9 cellular contexts compared by ENCODE assay signal in the genomic region with DNA sequence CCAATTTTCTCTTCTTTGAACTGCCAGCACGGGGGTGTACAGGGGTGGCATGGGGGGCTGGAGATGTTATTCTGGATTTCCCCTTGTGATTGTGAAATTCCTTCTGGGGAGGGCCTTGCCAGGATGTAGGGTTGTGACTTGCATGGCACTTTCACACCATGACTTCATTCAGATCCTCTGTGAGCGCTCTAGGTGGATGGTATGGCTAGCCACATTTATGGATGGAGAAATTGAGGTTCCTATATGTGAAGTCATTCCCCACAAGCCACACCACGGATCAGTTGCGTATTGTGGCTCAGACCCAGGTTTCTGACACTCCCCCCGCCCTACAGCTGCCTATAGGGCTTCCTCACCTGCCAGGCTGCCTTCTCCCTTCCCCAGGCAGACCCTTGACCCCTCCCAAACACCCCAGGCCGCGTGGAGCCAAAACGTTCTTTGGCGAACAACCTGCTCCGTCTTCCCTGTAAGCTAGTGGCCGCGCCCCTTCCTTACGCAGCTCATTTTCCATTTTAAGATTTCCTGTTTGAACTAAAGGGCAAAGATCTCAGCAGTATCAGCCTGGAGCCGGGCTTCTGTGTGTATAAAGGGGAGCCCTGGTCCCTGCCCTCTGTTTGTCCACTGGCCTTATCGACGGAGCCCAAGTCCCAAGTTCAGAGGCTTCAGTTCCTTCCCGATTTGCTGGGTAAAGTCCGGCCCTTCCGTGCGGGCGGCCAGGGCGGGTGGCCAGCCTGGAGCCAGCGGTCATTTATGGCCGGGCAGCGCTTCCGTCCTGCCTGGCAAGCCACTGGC.
DNase-seq lines count a peak whose midpoint lies in the region; ATAC-seq and TF ChIP-seq lines count a peak whose summit lies in the region.
"Had no signal": no experiment of that assay in that cellular context is flagged by ENCODE, and none has a peak within 500 bp of the region (broad histone marks: within the 10 kb centered on the region; RNA-seq: fewer than 3 reads in every experiment).

No MANE protein-coding gene starts in this region.

- H3K27ac ChIP-seq in lung (ENCODE audit: low read depth in 1 of 2, low read length in 1 of 2) = peak overlapping the region in 1 of 2 donors; percentile 90

- no peak overlapping the region for H3K4me3 ChIP-seq in lung

- 27 to 31% methylated on average over 26 of the region's 26 CpGs for WGBS in lung, 2 donors

- CTCF ChIA-PET in activated naive CD4-positive, alpha-beta T cell treated with anti-CD3 and anti-CD28 coated beads for 36 hours (lab: Charles Lee) = no interaction called here
- CTCF ChIA-PET in activated naive CD4-positive, alpha-beta T cell treated with anti-CD3 and anti-CD28 coated beads, Interleukin-2, amount 10 ng/mL, durations not matched to agents 7 days and 5 days (lab: Charles Lee) = no interaction called here

- no peaks in the 10 kb centered on the region for H3K9me3 Mint-ChIP-seq in activated naive CD4-positive, alpha-beta T cell treated with anti-CD3 and anti-CD28 coated beads for 36 hours
- H3K9me3 Mint-ChIP-seq in activated naive CD4-positive, alpha-beta T cell treated with anti-CD3 and anti-CD28 coated beads, Interleukin-2, amount 10 ng/mL, durations not matched to agents 7 days and 5 days = no peaks in the 10 kb centered on the region
- no peaks in the 10 kb centered on the region for H3K9me3 Mint-ChIP-seq in dendritic cell treated with granulocyte-macrophage colony-stimulating factor and Interleukin-4, amounts not matched to agents 40 ng/mL and 50 ng/mL, for 4 days
- H3K9me3 Mint-ChIP-seq: brain had no signal

- H3K4me1 Mint-ChIP-seq in activated naive CD4-positive, alpha-beta T cell treated with anti-CD3 and anti-CD28 coated beads for 36 hours (ENCODE audit: low read depth) = no peaks in the 10 kb centered on the region
- H3K4me1 Mint-ChIP-seq in activated naive CD4-positive, alpha-beta T cell treated with anti-CD3 and anti-CD28 coated beads, Interleukin-2, amount 10 ng/mL, durations not matched to agents 7 days and 5 days = no peaks in the 10 kb centered on the region
- H3K4me1 Mint-ChIP-seq in dendritic cell treated with granulocyte-macrophage colony-stimulating factor and Interleukin-4, amounts not matched to agents 40 ng/mL and 50 ng/mL, for 4 days (ENCODE audit: low read depth) = peaks cover 20% of the 10 kb centered on the region
- H3K4me1 Mint-ChIP-seq: brain had no signal

- H3K27me3 Mint-ChIP-seq in activated naive CD4-positive, alpha-beta T cell treated with anti-CD3 and anti-CD28 coated beads for 36 hours (ENCODE audit: low read depth) = peaks cover 12% of the 10 kb centered on the region
- no peaks in the 10 kb centered on the region for H3K27me3 Mint-ChIP-seq in activated naive CD4-positive, alpha-beta T cell treated with anti-CD3 and anti-CD28 coated beads, Interleukin-2, amount 10 ng/mL, durations not matched to agents 7 days and 5 days
- peaks cover 4% of the 10 kb centered on the region for H3K27me3 Mint-ChIP-seq in dendritic cell treated with granulocyte-macrophage colony-stimulating factor and Interleukin-4, amounts not matched to agents 40 ng/mL and 50 ng/mL, for 4 days

- H3K9me3 ChIP-seq in lung (ENCODE audit: control insufficient read depth in 2 of 2, insufficient read depth in 1 of 2, low read length in 1 of 2) = no peaks in the 10 kb centered on the region

- no peak overlapping the region for H3K4me3 Mint-ChIP-seq in activated naive CD4-positive, alpha-beta T cell treated with anti-CD3 and anti-CD28 coated beads for 36 hours
- H3K4me3 Mint-ChIP-seq in activated naive CD4-positive, alpha-beta T cell treated with anti-CD3 and anti-CD28 coated beads, Interleukin-2, amount 10 ng/mL, durations not matched to agents 7 days and 5 days = no peak overlapping the region
- H3K4me3 Mint-ChIP-seq in dendritic cell treated with granulocyte-macrophage colony-stimulating factor and Interleukin-4, amounts not matched to agents 40 ng/mL and 50 ng/mL, for 4 days = peak overlapping the region; percentile 68
- H3K4me3 Mint-ChIP-seq: brain had no signal

- H3K27ac Mint-ChIP-seq in activated naive CD4-positive, alpha-beta T cell treated with anti-CD3 and anti-CD28 coated beads for 36 hours = no peak overlapping the region
- H3K27ac Mint-ChIP-seq in activated naive CD4-positive, alpha-beta T cell treated with anti-CD3 and anti-CD28 coated beads, Interleukin-2, amount 10 ng/mL, durations not matched to agents 7 days and 5 days = no peak overlapping the region
- H3K27ac Mint-ChIP-seq in dendritic cell treated with granulocyte-macrophage colony-stimulating factor and Interleukin-4, amounts not matched to agents 40 ng/mL and 50 ng/mL, for 4 days = peak overlapping the region; percentile 96
- H3K27ac Mint-ChIP-seq: brain had no signal

- H3K27me3 ChIP-seq in lung (ENCODE audit: control insufficient read depth, insufficient read depth) = no peaks in the 10 kb centered on the region

- peak; percentile 5 for DNase-seq in activated naive CD4-positive, alpha-beta T cell treated with anti-CD3 and anti-CD28 coated beads for 36 hours
- no peak for DNase-seq in activated naive CD4-positive, alpha-beta T cell treated with anti-CD3 and anti-CD28 coated beads, Interleukin-2, amount 10 ng/mL, durations not matched to agents 7 days and 5 days
- DNase-seq in lung (ENCODE audit: low spot score) = peak; percentile 46
- peak; percentile 44 for DNase-seq in ureter (ENCODE audit: low spot score)
- no peak for DNase-seq in H4 (ENCODE audit: low spot score)
- no peak for DNase-seq in T1000 (lab: John Stamatoyannopoulos, UW)

- peaks cover 0 to 8% of the 10 kb centered on the region in 2 donors for H3K4me1 ChIP-seq in lung (ENCODE audit: control insufficient read depth in 2 of 2, insufficient read depth in 2 of 2, low read length in 2 of 2)

- no peak for TF ChIP-seq CTCF in lung (IDR thresholded peaks at IDR 0.05; ENCODE audit: control extremely low read depth, extremely low read depth)

- ATAC-seq in lung (ENCODE audit: insufficient read depth, low FRiP score) = peak; percentile 67
- ATAC-seq in HG02938 (IDR thresholded peaks at IDR 0.05; ENCODE audit: unreplicated experiment) = no peak

- intact Hi-C loops in activated naive CD4-positive, alpha-beta T cell treated with anti-CD3 and anti-CD28 coated beads for 36 hours (cut with micrococcal nuclease) = no loop called here
- intact Hi-C loops in dendritic cell treated with granulocyte-macrophage colony-stimulating factor and Interleukin-4, amounts not matched to agents 40 ng/mL and 50 ng/mL, for 4 days (cut with micrococcal nuclease) = no loop called here

- no peaks in the 10 kb centered on the region for H3K36me3 ChIP-seq in lung (ENCODE audit: control insufficient read depth in 2 of 2, insufficient read depth in 2 of 2, low read length in 2 of 2)

- no peaks in the 10 kb centered on the region for H3K36me3 Mint-ChIP-seq in activated naive CD4-positive, alpha-beta T cell treated with anti-CD3 and anti-CD28 coated beads for 36 hours (ENCODE audit: low read depth)
- H3K36me3 Mint-ChIP-seq in activated naive CD4-positive, alpha-beta T cell treated with anti-CD3 and anti-CD28 coated beads, Interleukin-2, amount 10 ng/mL, durations not matched to agents 7 days and 5 days = no peaks in the 10 kb centered on the region
- no peaks in the 10 kb centered on the region for H3K36me3 Mint-ChIP-seq in dendritic cell treated with granulocyte-macrophage colony-stimulating factor and Interleukin-4, amounts not matched to agents 40 ng/mL and 50 ng/mL, for 4 days (ENCODE audit: low read depth)
- H3K36me3 Mint-ChIP-seq: brain had no signal

Comparison
In these comparisons a context has a peak if more than half of its experiments do, and no peak if none do; other contexts are left out.
1. DNase-seq: peak in activated naive CD4-positive, alpha-beta T cell treated with anti-CD3 and anti-CD28 coated beads for 36 hours (single experiment), lung (single experiment) and ureter (single experiment); none in activated naive CD4-positive, alpha-beta T cell treated with anti-CD3 and anti-CD28 coated beads, Interleukin-2, amount 10 ng/mL, durations not matched to agents 7 days and 5 days (single experiment), H4 (single experiment) and T1000 (single experiment).